In the genomic region with DNA sequence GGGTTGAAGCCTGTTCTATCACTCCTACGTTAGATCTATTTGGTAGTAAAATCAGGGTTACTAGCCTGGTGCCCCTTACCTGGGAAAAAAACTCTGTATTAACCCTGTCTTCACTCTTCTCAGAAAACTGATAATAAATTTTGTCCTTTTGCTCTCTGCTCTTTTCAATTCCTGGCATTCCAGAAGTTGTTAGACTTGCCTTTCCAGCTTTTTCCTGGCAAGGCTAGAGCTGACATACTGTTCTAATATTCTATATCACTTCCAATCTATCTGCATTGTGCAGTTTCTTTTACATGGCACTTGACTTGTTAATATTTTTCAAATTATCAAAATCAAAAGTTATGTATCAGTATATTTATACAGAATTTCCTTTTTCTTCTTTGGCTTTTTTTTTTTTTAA, we compare ENCODE assay signal across 18 cellular contexts.
DNase-seq lines count a peak whose midpoint lies in the region; ATAC-seq and TF ChIP-seq lines count a peak whose summit lies in the region.
"Had no signal": no experiment of that assay in that cellular context is flagged by ENCODE, and none has a peak within 500 bp of the region (broad histone marks: within the 10 kb centered on the region; RNA-seq: fewer than 3 reads in every experiment).

No MANE protein-coding gene starts in this region.

- H3K27ac ChIP-seq in VCaP (peak overlapping the region; percentile 45), neural progenitor cell (no peak overlapping the region)
- no peak overlapping the region for H3K27ac ChIP-seq in CD4-positive, alpha-beta memory T cell (ENCODE audit: low read depth, low read length)
- H3K27ac ChIP-seq: A549, C4-2B, GM23248, HL-60 had no signal

- H3K4me3 ChIP-seq in neural progenitor cell = no peak overlapping the region
- no peak overlapping the region for H3K4me3 ChIP-seq in CD4-positive, alpha-beta memory T cell (ENCODE audit: low read length in 2 of 2)
- H3K4me3 ChIP-seq: A549, GM23248 had no signal

- CTCF ChIA-PET in CD4-positive, alpha-beta memory T cell (lab: Charles Lee; ENCODE audit: partially characterized antibody) = no interaction called here

- POLR2A ChIA-PET in CD4-positive, alpha-beta memory T cell (lab: Charles Lee; ENCODE audit: partially characterized antibody) = no interaction called here

- H2AFZ ChIP-seq in neural progenitor cell (replicated peaks) = no peak overlapping the region
- H2AFZ ChIP-seq: GM23248 had no signal

- no peak for ATAC-seq in GM21619 (IDR thresholded peaks at IDR 0.05; ENCODE audit: unreplicated experiment)
- ATAC-seq: A549; CD8-positive, alpha-beta T cell; HCT116 had no signal

- H3K9ac ChIP-seq in neural progenitor cell = no peak overlapping the region
- H3K9ac ChIP-seq: GM23248 had no signal

- H3K9me3 ChIP-seq in neural progenitor cell (ENCODE audit: low read depth) = no peaks in the 10 kb centered on the region
- no peaks in the 10 kb centered on the region for H3K9me3 ChIP-seq in CD4-positive, alpha-beta memory T cell (ENCODE audit: control insufficient read depth in 1 of 2, low read length in 2 of 2)
- H3K9me3 ChIP-seq: A549, BE2C had no signal

- DNase-seq in NCI-H1048 (lab: John Stamatoyannopoulos, UW) = peak; percentile 13
- DNase-seq in neural progenitor cell (ENCODE audit: low spot score) = no peak
- no peak for DNase-seq in activated gamma-delta T cell (lab: John Stamatoyannopoulos, UW)
- DNase-seq in stimulated activated CD4-positive, alpha-beta T cell treated with anti-CD3 and anti-CD28 coated beads, Interleukin-4, amount 100 ng/mL, for 24 hours = no peak
- DNase-seq in CD4-positive, alpha-beta memory T cell = no peak
- DNase-seq: BE2C; CD8-positive, alpha-beta T cell; COR-L47; DND-41; GF-D8; GM23248; IMR-90 had no signal

- no peaks in the 10 kb centered on the region for H3K9me3 Mint-ChIP-seq in neural progenitor cell
- H3K9me3 Mint-ChIP-seq in CD4-positive, alpha-beta memory T cell = peaks cover 2 to 19% (median 5%) of the 10 kb centered on the region in 8 donors

- H3K4me2 ChIP-seq in neural progenitor cell = no peak overlapping the region
- H3K4me2 ChIP-seq: A549 had no signal

- H3K4me3 Mint-ChIP-seq in neural progenitor cell = no peak overlapping the region
- H3K4me3 Mint-ChIP-seq in CD4-positive, alpha-beta memory T cell = no peak overlapping the region
- H3K4me3 Mint-ChIP-seq: CD8-positive, alpha-beta T cell had no signal

- no peaks in the 10 kb centered on the region for H3K79me2 ChIP-seq in neural progenitor cell (ENCODE audit: low read depth)

- intact Hi-C loops in CD4-positive, alpha-beta memory T cell (cut with micrococcal nuclease) = no loop called here

- no peaks in the 10 kb centered on the region for H4K20me1 ChIP-seq in neural progenitor cell (ENCODE audit: low read depth)

- H3K4me1 Mint-ChIP-seq in neural progenitor cell = no peaks in the 10 kb centered on the region
- H3K4me1 Mint-ChIP-seq in CD4-positive, alpha-beta memory T cell = no peaks in the 10 kb centered on the region

- H3K4me1 ChIP-seq in neural progenitor cell = no peaks in the 10 kb centered on the region
- no peaks in the 10 kb centered on the region for H3K4me1 ChIP-seq in CD4-positive, alpha-beta memory T cell (ENCODE audit: insufficient read depth, low read length)
- H3K4me1 ChIP-seq: BE2C had no signal

- no peaks in the 10 kb centered on the region for H3K27me3 ChIP-seq in neural progenitor cell
- H3K27me3 ChIP-seq in CD4-positive, alpha-beta memory T cell (ENCODE audit: insufficient read depth, low read length) = no peaks in the 10 kb centered on the region
- H3K27me3 ChIP-seq: BE2C had no signal

- no peaks in the 10 kb centered on the region for H3K27me3 Mint-ChIP-seq in neural progenitor cell (ENCODE audit: insufficient read depth, low read depth)
- H3K27me3 Mint-ChIP-seq in CD4-positive, alpha-beta memory T cell = no peaks in the 10 kb centered on the region

- no peaks in the 10 kb centered on the region for H3K36me3 Mint-ChIP-seq in neural progenitor cell
- H3K36me3 Mint-ChIP-seq in CD4-positive, alpha-beta memory T cell = no peaks in the 10 kb centered on the region
- H3K36me3 Mint-ChIP-seq: CD8-positive, alpha-beta T cell had no signal

- H3K36me3 ChIP-seq in neural progenitor cell = no peaks in the 10 kb centered on the region
- H3K36me3 ChIP-seq in CD4-positive, alpha-beta memory T cell (ENCODE audit: insufficient read depth, low read length) = no peaks in the 10 kb centered on the region
- H3K36me3 ChIP-seq: BE2C had no signal

- TF ChIP-seq CTCF in VCaP (conservative IDR thresholded peaks at IDR 0.05) (no peak), neural progenitor cell (IDR thresholded peaks at IDR 0.05) (no peak)

- H3K27ac Mint-ChIP-seq in neural progenitor cell = peak overlapping the region; percentile 2
- H3K27ac Mint-ChIP-seq in CD4-positive, alpha-beta memory T cell = peak overlapping the region in 1 of 7 donors; percentile 31
- H3K27ac Mint-ChIP-seq: CD8-positive, alpha-beta T cell had no signal

- H3F3A ChIP-seq in neural progenitor cell (ENCODE audit: low read depth) = no peaks in the 10 kb centered on the region
